Comparison of ENCODE assay signal across 8 cellular contexts in genomic region chr7:138001529-138002095, GRCh38. TPM values are rescaled to one million over a fixed set of nuclear protein-coding genes. Genes with fewer than 3 reads are reported as not detected.
DNase-seq lines count a peak whose midpoint lies in the region; TF ChIP-seq lines count a peak whose summit lies in the region.

Gene CREB3L2 (minus strand): TSS chr7:138002086. CDS start chr7:138001705, 381 bp downstream.

- peak within 1 kb of the TSS; percentile 95 for H3K4me3 ChIP-seq in GM08714 (ENCODE audit: low read length)
- peak within 1 kb of the TSS; percentile 73 for H3K4me3 ChIP-seq in coronary artery
- H3K4me3 ChIP-seq in lower leg skin (ENCODE audit: low read depth, poor library complexity, severe bottlenecking), result peak within 1 kb of the TSS; percentile 84

- peak; percentile 60 for DNase-seq in HCEC 1CT
- DNase-seq in NCI-H146 (lab: John Stamatoyannopoulos, UW), result peak; percentile 81
- DNase-seq in activated CD4-positive, alpha-beta T cell treated with anti-CD3 and anti-CD28 coated beads for 48 hours, result peak; percentile 77
- peak; percentile 87 for DNase-seq in coronary artery (ENCODE audit: low spot score)
- peak; percentile 54 to 94 for DNase-seq in lower leg skin (ENCODE audit: low spot score in 2 of 2)
- peak; percentile 25 to 58 (median 47) for DNase-seq in stimulated activated CD4-positive, alpha-beta T cell treated with anti-CD3 and anti-CD28 coated beads, TNF-alpha, amount 100 ng/mL, for 24 hours (ENCODE audit: low read depth in 3 of 3)
- DNase-seq in NCI-H1048 (lab: John Stamatoyannopoulos, UW), result no peak

- TF ChIP-seq CTCF in coronary artery (IDR thresholded peaks at IDR 0.05) (no peak), lower leg skin (IDR thresholded peaks at IDR 0.05) (no peak)

- WGBS in lower leg skin, 2 donors, result 0% methylated on average over 16 to 40 of the region's 47 CpGs

- intact Hi-C loops in lower leg skin (cut with DNase I; ENCODE audit: low total_unique reads), result no loop called here

- TF ChIP-seq POLR2A in lower leg skin (IDR thresholded peaks at IDR 0.05), result no peak

- peak within 1 kb of the TSS; percentile 86 to 88 for H3K27ac ChIP-seq in coronary artery

RNA-seq across cellular contexts. Expression of gene CREB3L2, which starts in this region (rescaled TPM):
- total RNA-seq in lower leg skin, result 10 to 100 TPM in 3 of 4 donors, 1 to 10 TPM in 1; 7.9 to 19.1 (median 11.7) TPM
